ENCODE assay signal across 1 cellular context in the genomic region with DNA sequence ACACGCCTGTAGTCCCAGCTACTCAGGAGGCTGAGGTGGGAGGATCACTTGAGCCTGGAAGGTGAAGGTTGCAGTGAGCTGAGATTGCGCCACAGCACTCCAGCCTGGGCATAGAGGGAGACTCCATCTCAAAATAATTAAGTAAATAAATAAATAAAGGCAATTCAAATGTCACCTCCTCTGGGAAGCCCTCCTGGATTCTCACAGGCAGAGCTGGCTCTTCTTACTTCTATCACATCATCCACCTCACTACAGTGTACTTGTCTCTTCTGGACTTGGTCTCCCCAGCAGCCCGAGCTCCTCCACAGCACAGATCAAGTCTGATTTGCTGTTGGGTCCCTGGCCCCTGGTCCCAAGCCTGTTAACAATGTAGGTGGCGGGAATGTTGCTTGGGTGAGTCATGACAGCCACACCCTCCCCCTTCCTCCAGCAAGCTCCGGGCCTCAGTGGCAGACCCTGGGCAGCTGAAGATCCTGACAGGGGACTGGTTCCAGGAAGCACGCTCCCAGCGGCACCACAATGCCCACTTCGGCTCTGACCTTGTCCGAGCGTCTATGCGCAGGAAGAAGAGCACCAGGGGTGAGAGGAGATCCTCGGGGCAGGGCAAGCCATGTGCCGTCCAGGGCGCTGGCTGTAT.
TF ChIP-seq lines count a peak whose summit lies in the region.

No MANE protein-coding gene starts in this region.

TF ChIP-seq in HepG2, 621 proteins besides CTCF, POLR2A, EP300 and RAD21:
- TF ChIP-seq ZFP36 (IDR thresholded peaks at IDR 0.05; ENCODE audit: borderline replicate concordance, low read depth, low read length, partially characterized antibody) (peak; percentile 82), FOSL2 (CRISPR knock-in tag; IDR thresholded peaks at IDR 0.05) (peak; percentile 53), CBX2 (IDR thresholded peaks at IDR 0.05; ENCODE audit: low read depth, low read length) (no peak), CBX2 (CRISPR knock-in tag; IDR thresholded peaks at IDR 0.05; ENCODE audit: low read depth) (no peak)
- TF ChIP-seq, protein P1, sequence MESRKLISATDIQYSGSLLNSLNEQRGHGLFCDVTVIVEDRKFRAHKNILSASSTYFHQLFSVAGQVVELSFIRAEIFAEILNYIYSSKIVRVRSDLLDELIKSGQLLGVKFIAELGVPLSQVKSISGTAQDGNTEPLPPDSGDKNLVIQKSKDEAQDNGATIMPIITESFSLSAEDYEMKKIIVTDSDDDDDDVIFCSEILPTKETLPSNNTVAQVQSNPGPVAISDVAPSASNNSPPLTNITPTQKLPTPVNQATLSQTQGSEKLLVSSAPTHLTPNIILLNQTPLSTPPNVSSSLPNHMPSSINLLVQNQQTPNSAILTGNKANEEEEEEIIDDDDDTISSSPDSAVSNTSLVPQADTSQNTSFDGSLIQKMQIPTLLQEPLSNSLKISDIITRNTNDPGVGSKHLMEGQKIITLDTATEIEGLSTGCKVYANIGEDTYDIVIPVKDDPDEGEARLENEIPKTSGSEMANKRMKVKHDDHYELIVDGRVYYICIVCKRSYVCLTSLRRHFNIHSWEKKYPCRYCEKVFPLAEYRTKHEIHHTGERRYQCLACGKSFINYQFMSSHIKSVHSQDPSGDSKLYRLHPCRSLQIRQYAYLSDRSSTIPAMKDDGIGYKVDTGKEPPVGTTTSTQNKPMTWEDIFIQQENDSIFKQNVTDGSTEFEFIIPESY (CRISPR knock-in tag; IDR thresholded peaks at IDR 0.05) = peak; percentile 77
- TF ChIP-seq, protein P2, sequence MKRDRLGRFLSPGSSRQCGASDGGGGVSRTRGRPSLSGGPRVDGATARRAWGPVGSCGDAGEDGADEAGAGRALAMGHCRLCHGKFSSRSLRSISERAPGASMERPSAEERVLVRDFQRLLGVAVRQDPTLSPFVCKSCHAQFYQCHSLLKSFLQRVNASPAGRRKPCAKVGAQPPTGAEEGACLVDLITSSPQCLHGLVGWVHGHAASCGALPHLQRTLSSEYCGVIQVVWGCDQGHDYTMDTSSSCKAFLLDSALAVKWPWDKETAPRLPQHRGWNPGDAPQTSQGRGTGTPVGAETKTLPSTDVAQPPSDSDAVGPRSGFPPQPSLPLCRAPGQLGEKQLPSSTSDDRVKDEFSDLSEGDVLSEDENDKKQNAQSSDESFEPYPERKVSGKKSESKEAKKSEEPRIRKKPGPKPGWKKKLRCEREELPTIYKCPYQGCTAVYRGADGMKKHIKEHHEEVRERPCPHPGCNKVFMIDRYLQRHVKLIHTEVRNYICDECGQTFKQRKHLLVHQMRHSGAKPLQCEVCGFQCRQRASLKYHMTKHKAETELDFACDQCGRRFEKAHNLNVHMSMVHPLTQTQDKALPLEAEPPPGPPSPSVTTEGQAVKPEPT (CRISPR knock-in tag; IDR thresholded peaks at IDR 0.05; ENCODE audit: low read depth) = no peak
